1 cellular context compared by ENCODE assay signal in the genomic region with DNA sequence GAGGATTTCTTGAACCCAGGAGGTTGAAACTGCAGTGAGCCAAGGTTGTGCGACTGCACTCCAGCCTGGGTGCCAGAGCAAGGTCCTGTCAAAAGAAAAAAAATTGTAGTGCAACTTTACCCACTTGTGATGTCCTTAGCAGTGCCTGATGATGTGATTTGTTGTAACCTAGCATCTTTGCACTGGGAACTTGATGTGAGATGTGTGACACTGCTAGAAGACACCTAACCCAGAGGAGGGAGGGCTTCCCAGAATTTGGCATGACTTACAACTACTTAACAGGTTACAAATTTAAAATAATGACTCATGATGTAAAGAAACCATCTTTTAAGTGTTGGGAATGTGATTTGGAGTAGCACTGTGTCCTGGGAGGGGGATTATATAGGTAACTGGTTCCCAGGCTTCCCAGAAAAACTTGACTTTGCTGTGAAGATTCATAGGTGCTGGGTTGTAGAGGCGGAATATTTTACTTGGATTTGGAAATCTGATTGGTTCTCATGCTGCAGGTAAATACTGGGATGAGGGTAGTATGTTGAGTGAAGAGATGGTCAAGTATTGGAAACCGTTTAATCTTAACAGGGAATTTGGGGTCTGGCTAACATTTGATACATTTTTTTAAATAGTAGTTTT.
TF ChIP-seq lines count a peak whose summit lies in the region.

No MANE protein-coding gene starts in this region.

TF ChIP-seq in GM12878, 131 proteins besides CTCF, POLR2A, EP300 and RAD21:
- TF ChIP-seq SREBF2 (IDR thresholded peaks at IDR 0.05; ENCODE audit: low read length) = no peak
- TF ChIP-seq POLR2AphosphoS5 (IDR thresholded peaks at IDR 0.05; ENCODE audit: low read length) = 0 out of 2 replicates have a peak, but pooled peaks have one; percentile 41
TF ChIP-seq in GM12878: peak in this region for 1.
